Comparison of ENCODE assay signal across 1 cellular context in genomic region chr4:55238407-55238806, GRCh38.
TF ChIP-seq lines count a peak whose summit lies in the region.

No MANE protein-coding gene starts in this region.

TF ChIP-seq in H1, 55 proteins besides CTCF, POLR2A, EP300 and RAD21:
- TF ChIP-seq, protein P1, sequence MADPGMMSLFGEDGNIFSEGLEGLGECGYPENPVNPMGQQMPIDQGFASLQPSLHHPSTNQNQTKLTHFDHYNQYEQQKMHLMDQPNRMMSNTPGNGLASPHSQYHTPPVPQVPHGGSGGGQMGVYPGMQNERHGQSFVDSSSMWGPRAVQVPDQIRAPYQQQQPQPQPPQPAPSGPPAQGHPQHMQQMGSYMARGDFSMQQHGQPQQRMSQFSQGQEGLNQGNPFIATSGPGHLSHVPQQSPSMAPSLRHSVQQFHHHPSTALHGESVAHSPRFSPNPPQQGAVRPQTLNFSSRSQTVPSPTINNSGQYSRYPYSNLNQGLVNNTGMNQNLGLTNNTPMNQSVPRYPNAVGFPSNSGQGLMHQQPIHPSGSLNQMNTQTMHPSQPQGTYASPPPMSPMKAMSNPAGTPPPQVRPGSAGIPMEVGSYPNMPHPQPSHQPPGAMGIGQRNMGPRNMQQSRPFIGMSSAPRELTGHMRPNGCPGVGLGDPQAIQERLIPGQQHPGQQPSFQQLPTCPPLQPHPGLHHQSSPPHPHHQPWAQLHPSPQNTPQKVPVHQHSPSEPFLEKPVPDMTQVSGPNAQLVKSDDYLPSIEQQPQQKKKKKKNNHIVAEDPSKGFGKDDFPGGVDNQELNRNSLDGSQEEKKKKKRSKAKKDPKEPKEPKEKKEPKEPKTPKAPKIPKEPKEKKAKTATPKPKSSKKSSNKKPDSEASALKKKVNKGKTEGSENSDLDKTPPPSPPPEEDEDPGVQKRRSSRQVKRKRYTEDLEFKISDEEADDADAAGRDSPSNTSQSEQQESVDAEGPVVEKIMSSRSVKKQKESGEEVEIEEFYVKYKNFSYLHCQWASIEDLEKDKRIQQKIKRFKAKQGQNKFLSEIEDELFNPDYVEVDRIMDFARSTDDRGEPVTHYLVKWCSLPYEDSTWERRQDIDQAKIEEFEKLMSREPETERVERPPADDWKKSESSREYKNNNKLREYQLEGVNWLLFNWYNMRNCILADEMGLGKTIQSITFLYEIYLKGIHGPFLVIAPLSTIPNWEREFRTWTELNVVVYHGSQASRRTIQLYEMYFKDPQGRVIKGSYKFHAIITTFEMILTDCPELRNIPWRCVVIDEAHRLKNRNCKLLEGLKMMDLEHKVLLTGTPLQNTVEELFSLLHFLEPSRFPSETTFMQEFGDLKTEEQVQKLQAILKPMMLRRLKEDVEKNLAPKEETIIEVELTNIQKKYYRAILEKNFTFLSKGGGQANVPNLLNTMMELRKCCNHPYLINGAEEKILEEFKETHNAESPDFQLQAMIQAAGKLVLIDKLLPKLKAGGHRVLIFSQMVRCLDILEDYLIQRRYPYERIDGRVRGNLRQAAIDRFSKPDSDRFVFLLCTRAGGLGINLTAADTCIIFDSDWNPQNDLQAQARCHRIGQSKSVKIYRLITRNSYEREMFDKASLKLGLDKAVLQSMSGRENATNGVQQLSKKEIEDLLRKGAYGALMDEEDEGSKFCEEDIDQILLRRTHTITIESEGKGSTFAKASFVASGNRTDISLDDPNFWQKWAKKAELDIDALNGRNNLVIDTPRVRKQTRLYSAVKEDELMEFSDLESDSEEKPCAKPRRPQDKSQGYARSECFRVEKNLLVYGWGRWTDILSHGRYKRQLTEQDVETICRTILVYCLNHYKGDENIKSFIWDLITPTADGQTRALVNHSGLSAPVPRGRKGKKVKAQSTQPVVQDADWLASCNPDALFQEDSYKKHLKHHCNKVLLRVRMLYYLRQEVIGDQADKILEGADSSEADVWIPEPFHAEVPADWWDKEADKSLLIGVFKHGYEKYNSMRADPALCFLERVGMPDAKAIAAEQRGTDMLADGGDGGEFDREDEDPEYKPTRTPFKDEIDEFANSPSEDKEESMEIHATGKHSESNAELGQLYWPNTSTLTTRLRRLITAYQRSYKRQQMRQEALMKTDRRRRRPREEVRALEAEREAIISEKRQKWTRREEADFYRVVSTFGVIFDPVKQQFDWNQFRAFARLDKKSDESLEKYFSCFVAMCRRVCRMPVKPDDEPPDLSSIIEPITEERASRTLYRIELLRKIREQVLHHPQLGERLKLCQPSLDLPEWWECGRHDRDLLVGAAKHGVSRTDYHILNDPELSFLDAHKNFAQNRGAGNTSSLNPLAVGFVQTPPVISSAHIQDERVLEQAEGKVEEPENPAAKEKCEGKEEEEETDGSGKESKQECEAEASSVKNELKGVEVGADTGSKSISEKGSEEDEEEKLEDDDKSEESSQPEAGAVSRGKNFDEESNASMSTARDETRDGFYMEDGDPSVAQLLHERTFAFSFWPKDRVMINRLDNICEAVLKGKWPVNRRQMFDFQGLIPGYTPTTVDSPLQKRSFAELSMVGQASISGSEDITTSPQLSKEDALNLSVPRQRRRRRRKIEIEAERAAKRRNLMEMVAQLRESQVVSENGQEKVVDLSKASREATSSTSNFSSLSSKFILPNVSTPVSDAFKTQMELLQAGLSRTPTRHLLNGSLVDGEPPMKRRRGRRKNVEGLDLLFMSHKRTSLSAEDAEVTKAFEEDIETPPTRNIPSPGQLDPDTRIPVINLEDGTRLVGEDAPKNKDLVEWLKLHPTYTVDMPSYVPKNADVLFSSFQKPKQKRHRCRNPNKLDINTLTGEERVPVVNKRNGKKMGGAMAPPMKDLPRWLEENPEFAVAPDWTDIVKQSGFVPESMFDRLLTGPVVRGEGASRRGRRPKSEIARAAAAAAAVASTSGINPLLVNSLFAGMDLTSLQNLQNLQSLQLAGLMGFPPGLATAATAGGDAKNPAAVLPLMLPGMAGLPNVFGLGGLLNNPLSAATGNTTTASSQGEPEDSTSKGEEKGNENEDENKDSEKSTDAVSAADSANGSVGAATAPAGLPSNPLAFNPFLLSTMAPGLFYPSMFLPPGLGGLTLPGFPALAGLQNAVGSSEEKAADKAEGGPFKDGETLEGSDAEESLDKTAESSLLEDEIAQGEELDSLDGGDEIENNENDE (IDR thresholded peaks at IDR 0.05; ENCODE audit: insufficient replicate concordance, low read length): no peak
- TF ChIP-seq RNF2 (IDR thresholded peaks at IDR 0.05; ENCODE audit: borderline replicate concordance, low read depth, low read length, missing control alignments, poor library complexity, severe bottlenecking) (no peak), POLR2AphosphoS5 (IDR thresholded peaks at IDR 0.05; ENCODE audit: low read depth, low read length) (no peak), GABPA (IDR thresholded peaks at IDR 0.05; ENCODE audit: borderline replicate concordance, insufficient read depth, low read length) (no peak), POU5F1 (IDR thresholded peaks at IDR 0.05; ENCODE audit: low read depth, low read length) (no peak), JUN (IDR thresholded peaks at IDR 0.05; ENCODE audit: low read depth, low read length) (no peak), KDM4A (IDR thresholded peaks at IDR 0.05; ENCODE audit: low read depth, low read length, severe bottlenecking) (no peak), ZNF274 (IDR thresholded peaks at IDR 0.05; ENCODE audit: borderline replicate concordance, extremely low read depth, low read length) (no peak), CBX5 (IDR thresholded peaks at IDR 0.05; ENCODE audit: low read depth, low read length) (no peak), HDAC6 (IDR thresholded peaks at IDR 0.05; ENCODE audit: low read depth, low read length) (no peak), EGR1 (IDR thresholded peaks at IDR 0.05; ENCODE audit: borderline replicate concordance, low read depth, low read length) (no peak)
TF ChIP-seq in H1: peak in this region for 0.
